In genomic region chr2:79827881-79828280, GRCh38 we compare ENCODE assay signal across 29 cellular contexts.
"Had no signal": no experiment of that assay in that cellular context is flagged by ENCODE, and none has a peak within 500 bp of the region (broad histone marks: within the 10 kb centered on the region; RNA-seq: fewer than 3 reads in every experiment).

No MANE protein-coding gene starts in this region.

- H3K4me1 Mint-ChIP-seq: stimulated activated effector memory CD8-positive, alpha-beta T cell treated with anti-CD3 and anti-CD28 coated beads, Interleukin-12 subunit alpha, Interleukin-12 subunit beta, amount 100 ng/mL, for 72 hours; stimulated activated memory B cell treated with anti-CD40 and anti-IgM and Interleukin-4, amounts not matched to agents 10 μg/mL and 1 μg/mL and 100 μg/mL, for 72 hours; stimulated activated naive B cell treated with anti-CD40 and anti-IgM and Interleukin-4, amounts not matched to agents 10 μg/mL and 1 μg/mL and 100 μg/mL, for 72 hours; stimulated activated naive CD8-positive, alpha-beta T cell treated with anti-CD3 and anti-CD28 coated beads, Interleukin-15, amount 100 ng/mL, for 72 hours had no signal

- DNase-seq: stimulated activated CD4-positive, alpha-beta T cell treated with anti-CD3 and anti-CD28 coated beads, Interleukin-2, amount 100 ng/mL, for 48 hours; stimulated activated CD4-positive, alpha-beta T cell treated with anti-CD3 and anti-CD28 coated beads, Interleukin-4, amount 100 ng/mL, for 1 hour; stimulated activated CD4-positive, alpha-beta T cell treated with anti-CD3 and anti-CD28 coated beads, Interleukin-4, amount 100 ng/mL, for 24 hours; stimulated activated CD4-positive, alpha-beta T cell treated with anti-CD3 and anti-CD28 coated beads, Interleukin-4, amount 100 ng/mL, for 4 hours; stimulated activated CD8-positive, alpha-beta memory T cell treated with anti-CD3 and anti-CD28 coated beads, Interleukin-4, amount 100 ng/mL, for 48 hours; stimulated activated naive B cell treated with anti-CD40 and anti-IgM and Interleukin-4, amounts not matched to agents 10 μg/mL and 1 μg/mL and 100 μg/mL, for 72 hours; stimulated activated naive CD4-positive, alpha-beta T cell; stimulated activated naive CD4-positive, alpha-beta T cell treated with Interleukin-2 at 50 U/mL for 16 hours; stimulated activated naive CD8-positive, alpha-beta T cell treated with anti-CD3 and anti-CD28 coated beads, Interleukin-15, amount 100 ng/mL, for 72 hours; stimulated activated naive CD8-positive, alpha-beta T cell treated with anti-CD3 and anti-CD28 coated beads, Interleukin-15, Interleukin-2, amounts not matched to agents 100 U/mL and 50 U/mL, for 24 hours; stomach; substantia nigra; testis; thyroid gland; tibial artery; transverse colon; trophoblast cell; upper lobe of left lung; upper lobe of right lung; uterus had no signal

- H3K4me1 ChIP-seq: stomach, suprapubic skin, testis, thyroid gland, tibial artery, transverse colon, upper lobe of left lung, upper lobe of right lung, uterus, vagina had no signal

- H3K4me3 ChIP-seq: stomach, suprapubic skin, testis, thoracic aorta, thyroid gland, tibial artery, tibial nerve, transverse colon, upper lobe of left lung, upper lobe of right lung, uterus, vagina had no signal

- H3K9me3 ChIP-seq: stomach, suprapubic skin, testis, thoracic aorta, thyroid gland, tibial artery, tibial nerve, transverse colon, upper lobe of left lung, upper lobe of right lung, uterus, vagina had no signal

- H3K9me3 Mint-ChIP-seq: type B pancreatic cell had no signal

- H3K36me3 Mint-ChIP-seq: stimulated activated effector memory CD8-positive, alpha-beta T cell treated with anti-CD3 and anti-CD28 coated beads, Interleukin-12 subunit alpha, Interleukin-12 subunit beta, amount 100 ng/mL, for 72 hours; stimulated activated memory B cell treated with anti-CD40 and anti-IgM and Interleukin-4, amounts not matched to agents 10 μg/mL and 1 μg/mL and 100 μg/mL, for 72 hours; stimulated activated naive B cell treated with anti-CD40 and anti-IgM and Interleukin-4, amounts not matched to agents 10 μg/mL and 1 μg/mL and 100 μg/mL, for 72 hours; type B pancreatic cell had no signal

- ATAC-seq: stimulated activated effector memory CD8-positive, alpha-beta T cell treated with anti-CD3 and anti-CD28 coated beads, Interleukin-12 subunit alpha, Interleukin-12 subunit beta, amount 100 ng/mL, for 72 hours; stimulated activated memory B cell treated with anti-CD40 and anti-IgM and Interleukin-4, amounts not matched to agents 10 μg/mL and 1 μg/mL and 100 μg/mL, for 72 hours; stimulated activated naive B cell treated with anti-CD40 and anti-IgM and Interleukin-4, amounts not matched to agents 10 μg/mL and 1 μg/mL and 100 μg/mL, for 72 hours; stimulated activated naive CD8-positive, alpha-beta T cell treated with anti-CD3 and anti-CD28 coated beads, Interleukin-15, amount 100 ng/mL, for 72 hours; stimulated activated naive CD8-positive, alpha-beta T cell treated with anti-CD3 and anti-CD28 coated beads, Interleukin-15, Interleukin-2, amounts not matched to agents 100 U/mL and 50 U/mL, for 24 hours; upper lobe of right lung had no signal

- H3K27me3 Mint-ChIP-seq: stimulated activated memory B cell treated with anti-CD40 and anti-IgM and Interleukin-4, amounts not matched to agents 10 μg/mL and 1 μg/mL and 100 μg/mL, for 72 hours; stimulated activated naive B cell treated with anti-CD40 and anti-IgM and Interleukin-4, amounts not matched to agents 10 μg/mL and 1 μg/mL and 100 μg/mL, for 72 hours; stimulated activated naive CD8-positive, alpha-beta T cell treated with anti-CD3 and anti-CD28 coated beads, Interleukin-15, amount 100 ng/mL, for 72 hours; stimulated activated naive CD8-positive, alpha-beta T cell treated with anti-CD3 and anti-CD28 coated beads, Interleukin-15, Interleukin-2, amounts not matched to agents 100 ng/mL and 50 ng/mL, for 24 hours; type B pancreatic cell had no signal

- H3K27ac ChIP-seq: stomach, suprapubic skin, testis, thoracic aorta, thyroid gland, tibial artery, tibial nerve, transverse colon, upper lobe of left lung, upper lobe of right lung, uterus, vagina had no signal

- H3K4me3 Mint-ChIP-seq: stimulated activated effector memory CD8-positive, alpha-beta T cell treated with anti-CD3 and anti-CD28 coated beads, Interleukin-12 subunit alpha, Interleukin-12 subunit beta, amount 100 ng/mL, for 72 hours; stimulated activated memory B cell treated with anti-CD40 and anti-IgM and Interleukin-4, amounts not matched to agents 10 μg/mL and 1 μg/mL and 100 μg/mL, for 72 hours; stimulated activated naive B cell treated with anti-CD40 and anti-IgM and Interleukin-4, amounts not matched to agents 10 μg/mL and 1 μg/mL and 100 μg/mL, for 72 hours; stimulated activated naive CD8-positive, alpha-beta T cell treated with anti-CD3 and anti-CD28 coated beads, Interleukin-15, amount 100 ng/mL, for 72 hours; stimulated activated naive CD8-positive, alpha-beta T cell treated with anti-CD3 and anti-CD28 coated beads, Interleukin-15, Interleukin-2, amounts not matched to agents 100 ng/mL and 50 ng/mL, for 24 hours; type B pancreatic cell had no signal

- H3K36me3 ChIP-seq: stomach, suprapubic skin, thoracic aorta, thyroid gland, tibial artery, tibial nerve, transverse colon, upper lobe of left lung, upper lobe of right lung, uterus, vagina had no signal

- H3K27ac Mint-ChIP-seq: stimulated activated effector memory CD8-positive, alpha-beta T cell treated with anti-CD3 and anti-CD28 coated beads, Interleukin-12 subunit alpha, Interleukin-12 subunit beta, amount 100 ng/mL, for 72 hours; stimulated activated memory B cell treated with anti-CD40 and anti-IgM and Interleukin-4, amounts not matched to agents 10 μg/mL and 1 μg/mL and 100 μg/mL, for 72 hours; stimulated activated naive B cell treated with anti-CD40 and anti-IgM and Interleukin-4, amounts not matched to agents 10 μg/mL and 1 μg/mL and 100 μg/mL, for 72 hours; stimulated activated naive CD8-positive, alpha-beta T cell treated with anti-CD3 and anti-CD28 coated beads, Interleukin-15, amount 100 ng/mL, for 72 hours; stimulated activated naive CD8-positive, alpha-beta T cell treated with anti-CD3 and anti-CD28 coated beads, Interleukin-15, Interleukin-2, amounts not matched to agents 100 ng/mL and 50 ng/mL, for 24 hours; type B pancreatic cell had no signal

- H3K27me3 ChIP-seq: stomach, suprapubic skin, testis, thyroid gland, tibial artery, tibial nerve, transverse colon, upper lobe of left lung, upper lobe of right lung, uterus, vagina had no signal

- FAIRE-seq: urothelium cell line had no signal
